Comparison of ENCODE assay signal across 8 cellular contexts in the genomic region with DNA sequence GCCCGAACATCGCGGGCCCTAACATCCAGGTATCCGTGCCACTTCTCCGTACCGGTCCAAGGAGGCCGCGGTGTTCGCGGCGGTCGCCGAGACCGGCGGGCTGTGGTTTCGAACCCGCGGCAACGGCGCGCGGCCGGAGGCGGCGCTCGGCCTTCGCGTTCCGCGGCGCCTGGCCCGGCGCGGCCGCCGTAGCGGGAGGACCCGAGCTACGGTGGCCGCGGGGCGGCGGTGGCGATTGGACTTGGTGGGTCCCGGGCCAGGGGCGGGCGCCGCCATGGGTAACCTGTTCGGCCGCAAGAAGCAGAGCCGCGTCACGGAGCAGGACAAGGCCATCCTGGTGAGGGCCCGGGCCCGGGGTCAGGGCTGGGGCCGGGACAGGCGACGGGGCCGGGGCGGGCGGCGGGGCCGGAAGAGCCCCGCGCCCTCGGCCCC.
DNase-seq lines count a peak whose midpoint lies in the region.

A gene (plus strand): TSS at position 197 of the 432 bp plus-strand sequence. CDS start 78 bp downstream, at position 275.

- H3K4me3 ChIP-seq in HUES48 (ENCODE audit: low read depth, low read length) (peak within 1 kb of the TSS; percentile 71), SK-N-MC (peak within 1 kb of the TSS; percentile 86)

- H3K36me3 ChIP-seq in HUES48 (ENCODE audit: control insufficient read depth, insufficient read depth, low read length) = peaks cover 13% of the 10 kb centered on the region
- H3K36me3 ChIP-seq in SK-N-MC (ENCODE audit: insufficient read depth, low read length) = no peaks in the 10 kb centered on the region

- H3K27me3 ChIP-seq in HUES48 (ENCODE audit: control insufficient read depth, insufficient read depth, low read length) = no peaks in the 10 kb centered on the region; the same call in 1 of the 2 replicates

- no peak within 1 kb of the TSS for H3K27ac ChIP-seq in HUES48 (ENCODE audit: low read depth, low read length)
- no peak within 1 kb of the TSS for H3K27ac ChIP-seq in SK-N-MC

- H3K9ac ChIP-seq in HUES48 (ENCODE audit: low read depth, low read length) = no peak within 1 kb of the TSS; the same call in 1 of the 2 replicates
- peak within 1 kb of the TSS; percentile 90 for H3K9ac ChIP-seq in SK-N-MC (ENCODE audit: insufficient read length)

- no peaks in the 10 kb centered on the region for H3K9me3 ChIP-seq in HUES48 (ENCODE audit: control insufficient read depth, insufficient read depth, low read length)
- H3K9me3 ChIP-seq in SK-N-MC (ENCODE audit: low read depth, low read length) = no peaks in the 10 kb centered on the region

- peak; percentile 67 for DNase-seq in NCI-H1436 (lab: John Stamatoyannopoulos, UW)
- DNase-seq in NCI-H1436 treated with DMSO at 0.1 percent for 48 hours (lab: John Stamatoyannopoulos, UW) = no peak
- DNase-seq in SK-N-MC (ENCODE audit: low read depth, low spot score) = no peak
- DNase-seq in activated naive CD4-positive, alpha-beta T cell treated with anti-CD3 and anti-CD28 coated beads, Interleukin-2, amount 50 U/mL, for 16 hours = peak; percentile 78
- DNase-seq in globus pallidus (ENCODE audit: low spot score) = peak; percentile 56
- peak in 45 of 56 donors; percentile 11 to 82 (median 51) for DNase-seq in nucleus accumbens (lab: John Stamatoyannopoulos, UW)
- DNase-seq in superior temporal gyrus (ENCODE audit: extremely low spot score) = peak; percentile 67

- H3K4me1 ChIP-seq in HUES48 (ENCODE audit: control insufficient read depth, insufficient read depth, low read length) = no peaks in the 10 kb centered on the region; the same call in 1 of the 2 replicates

Comparison
In these comparisons a context has a peak if more than half of its experiments do, and no peak if none do; other contexts are left out.
1. DNase-seq: peak in NCI-H1436 (single experiment), activated naive CD4-positive, alpha-beta T cell treated with anti-CD3 and anti-CD28 coated beads, Interleukin-2, amount 50 U/mL, for 16 hours (single experiment), globus pallidus (single experiment), nucleus accumbens (45 of 56) and superior temporal gyrus (single experiment); none in NCI-H1436 treated with DMSO at 0.1 percent for 48 hours (single experiment) and SK-N-MC (single experiment).